ENCODE assay signal across 9 cellular contexts in genomic region chr20:59032713-59033059, GRCh38. TPM values are rescaled to one million over a fixed set of nuclear protein-coding genes. Genes with fewer than 3 reads are reported as not detected.
A peak's percentile ranks its signal among the peaks of the same experiment; 100 is the strongest.
DNase-seq lines count a peak whose midpoint lies in the region; ATAC-seq, FAIRE-seq and TF ChIP-seq lines count a peak whose summit lies in the region.
"Had no signal": no experiment of that assay in that cellular context is flagged by ENCODE, and none has a peak within 500 bp of the region (broad histone marks: within the 10 kb centered on the region; RNA-seq: fewer than 3 reads in every experiment).

No MANE protein-coding gene starts in this region.

- TF ChIP-seq EP300 in H1 (IDR thresholded peaks at IDR 0.05; ENCODE audit: borderline replicate concordance in 1 of 2, low read depth in 2 of 2, low read length in 2 of 2): no peak

- intact Hi-C loops in HCT116 (cut with micrococcal nuclease): loop anchor here (5.0 to 10.0 kb wide), 2 partner anchors 50 to 138 kb away; partner anchors contain the start of gene NELFCD
- intact Hi-C loops in PC-9 (cut with micrococcal nuclease; ENCODE audit: unreplicated experiment): loop anchor here (1.0 to 5.0 kb wide), 2 partner anchors 21 to 50 kb away; partner anchors contain the start of gene NELFCD

- H3F3A ChIP-seq in PC-9 (ENCODE audit: insufficient read depth, low read depth): peaks cover 55% of the 10 kb centered on the region

- no peaks in the 10 kb centered on the region for H3K9me3 ChIP-seq in CD4-positive, CD25-positive, alpha-beta regulatory T cell (ENCODE audit: control insufficient read depth in 2 of 2, low read length in 2 of 2)
- H3K9me3 ChIP-seq in HCT116 (ENCODE audit: control insufficient read depth in 1 of 2, insufficient read depth in 1 of 2, low read depth in 1 of 2, low read length in 2 of 2) (no peaks in the 10 kb centered on the region), PC-9 (ENCODE audit: insufficient read depth, low read depth) (no peaks in the 10 kb centered on the region), H1 (ENCODE audit: insufficient read depth in 2 of 2, low read depth in 1 of 2, low read length in 1 of 2) (no peaks in the 10 kb centered on the region)

- peak overlapping the region; percentile 88 to 96 (median 90) for H3K4me3 Mint-ChIP-seq in CD4-positive, CD25-positive, alpha-beta regulatory T cell
- peak overlapping the region; percentile 86 for H3K4me3 Mint-ChIP-seq in nephron progenitor cell

- no peak overlapping the region for H4K91ac ChIP-seq in H1 (replicated peaks; ENCODE audit: insufficient read length, low read length)

- H2BK15ac ChIP-seq in H1 (ENCODE audit: low read length): no peak overlapping the region

- peak overlapping the region; percentile 20 for H3K56ac ChIP-seq in H1 (replicated peaks; ENCODE audit: insufficient read length, low read depth, low read length)

- peaks cover 45% of the 10 kb centered on the region for H3K36me3 Mint-ChIP-seq in CD4-positive, CD25-positive, alpha-beta regulatory T cell
- H3K36me3 Mint-ChIP-seq in nephron progenitor cell (ENCODE audit: low read depth): peaks cover 42% of the 10 kb centered on the region

- peak overlapping the region; percentile 71; the same call in 1 of the 2 replicates for H4K8ac ChIP-seq in H1 (ENCODE audit: extremely low read depth, insufficient read depth, low read length)

- H3K27ac Mint-ChIP-seq in CD4-positive, CD25-positive, alpha-beta regulatory T cell: peak overlapping the region; percentile 80 to 95 (median 95)
- peak overlapping the region; percentile 91 for H3K27ac Mint-ChIP-seq in nephron progenitor cell

- TF ChIP-seq RAD21 in HCT116 (IDR thresholded peaks at IDR 0.05; ENCODE audit: low read depth) (no peak), H1 (IDR thresholded peaks at IDR 0.05 in 1 of 2, conservative IDR thresholded peaks at IDR 0.05 in 1 of 2; ENCODE audit: low read depth in 2 of 2, low read length in 2 of 2) (no peak)

- no peak overlapping the region for H3K18ac ChIP-seq in H1 (ENCODE audit: extremely low read depth, low read length)

- peak overlapping the region; percentile 81 for H3K4me2 ChIP-seq in HCT116 (ENCODE audit: low read length)
- H3K4me2 ChIP-seq in PC-9: peak overlapping the region; percentile 79
- H3K4me2 ChIP-seq in H1 (ENCODE audit: insufficient read depth in 1 of 2, low read depth in 2 of 2, low read length in 2 of 2): peak overlapping the region; percentile 63 to 84

- no peaks in the 10 kb centered on the region for H3K27me3 Mint-ChIP-seq in CD4-positive, CD25-positive, alpha-beta regulatory T cell
- no peaks in the 10 kb centered on the region for H3K27me3 Mint-ChIP-seq in nephron progenitor cell (ENCODE audit: low read depth, poor library complexity)

- TF ChIP-seq CTCF in HCT116 (IDR thresholded peaks at IDR 0.05 in 2 of 3, conservative IDR thresholded peaks at IDR 0.05 in 1 of 3; ENCODE audit: borderline replicate concordance in 1 of 3, insufficient read depth in 1 of 3, low read depth in 2 of 3, low read length in 2 of 3) (0 out of 6 replicates have a peak, but pooled peaks of 2 of the 3 experiments have one; percentile 3 to 8), PC-9 (conservative IDR thresholded peaks at IDR 0.05) (peak; percentile 29; the same call in 1 of the 2 replicates), H1 (IDR thresholded peaks at IDR 0.05; ENCODE audit: control extremely low read depth in 1 of 3, insufficient read depth in 1 of 3, low read depth in 1 of 3, low read length in 3 of 3) (no peak), nephron progenitor cell (IDR thresholded peaks at IDR 0.05) (no peak)

- H3K4me3 ChIP-seq in CD4-positive, CD25-positive, alpha-beta regulatory T cell (ENCODE audit: low read depth, low read length): peak overlapping the region; percentile 71
- peak overlapping the region; percentile 48 to 86 for H3K4me3 ChIP-seq in HCT116 (replicated peaks in 1 of 2; ENCODE audit: low read depth in 1 of 2, low read length in 2 of 2)
- peak overlapping the region; percentile 80 for H3K4me3 ChIP-seq in PC-9
- peak overlapping the region; percentile 10 to 90 (median 40) for H3K4me3 ChIP-seq in H1 (ENCODE audit: extremely low read depth in 1 of 4, insufficient read depth in 2 of 4, low read depth in 3 of 4, low read length in 4 of 4)

- peaks cover 25 to 64% (median 51%) of the 10 kb centered on the region in 4 donors for H3K4me1 Mint-ChIP-seq in CD4-positive, CD25-positive, alpha-beta regulatory T cell
- H3K4me1 Mint-ChIP-seq in nephron progenitor cell: peaks cover 55% of the 10 kb centered on the region

- TSS peak; percentile 95 for BruUV-seq in HCT116 (replicated peaks; lab: Mats Ljungman, UMichigan)
- BruUV-seq in PC-9 (replicated peaks; lab: Mats Ljungman, UMichigan): TSS peak; percentile 100

- no peaks in the 10 kb centered on the region for H3K27me3 ChIP-seq in CD4-positive, CD25-positive, alpha-beta regulatory T cell (ENCODE audit: control insufficient read depth, insufficient read depth, low read length)
- H3K27me3 ChIP-seq in HCT116 (ENCODE audit: insufficient read depth, low read length): no peaks in the 10 kb centered on the region
- H3K27me3 ChIP-seq in PC-9 (ENCODE audit: insufficient read depth, low read depth): no peaks in the 10 kb centered on the region
- H3K27me3 ChIP-seq in H1 (replicated peaks in 1 of 4; ENCODE audit: control insufficient read depth in 3 of 4, extremely low read depth in 1 of 4, insufficient read depth in 3 of 4, low read length in 3 of 4): peaks cover 0 to 6% (median 3%) of the 10 kb centered on the region in 4 experiments; a peak in 2 of 7 replicates

- no peak overlapping the region for H2BK12ac ChIP-seq in H1 (ENCODE audit: low read depth, low read length)

- H2BK120ac ChIP-seq in H1 (replicated peaks; ENCODE audit: low read depth, low read length): no peak overlapping the region

- no peak for DNase-seq in CD4-positive, CD25-positive, alpha-beta regulatory T cell
- DNase-seq in HCT116 (ENCODE audit: low read depth, low spot score) (peak; percentile 21), PC-9 (no peak), H1 (ENCODE audit: low read depth in 1 of 2, low spot score in 2 of 2) (no peak), nephron progenitor cell (no peak)
- DNase-seq in NK-92 treated with Interleukin-12 subunit alpha and Interleukin-12 subunit beta, amount 100 ng/mL, for 24 hours (lab: John Stamatoyannopoulos, UW): no peak

- RAD21 ChIA-PET in HCT116 (lab: Charles Lee; ENCODE audit: low non-redundant PET in 1 of 2, low total read pairs in 2 of 2, uncharacterized antibody in 2 of 2, unreplicated experiment in 2 of 2): interaction anchor here in 1 of 2 experiments (0.5 kb wide), 1 partner anchor 161 kb away, joined by 4 read pairs; no protein-coding TSS in a partner anchor

- H3K9ac ChIP-seq in HCT116 (ENCODE audit: low read length) (peak overlapping the region; percentile 66), H1 (replicated peaks in 1 of 4; ENCODE audit: extremely low read depth in 1 of 4, low read depth in 3 of 4, low read length in 3 of 4) (peak overlapping the region in 1 of 4 experiments; percentile 45; a peak in 2 of 7 replicates)

- peaks cover 47% of the 10 kb centered on the region for H3K4me1 ChIP-seq in CD4-positive, CD25-positive, alpha-beta regulatory T cell (ENCODE audit: control insufficient read depth, insufficient read depth, low read length, poor library complexity, severe bottlenecking)
- H3K4me1 ChIP-seq in HCT116 (ENCODE audit: control insufficient read depth in 1 of 2, insufficient read depth in 2 of 2, low read length in 2 of 2) (peaks cover 10 to 25% of the 10 kb centered on the region in 2 experiments), PC-9 (replicated peaks; ENCODE audit: insufficient read depth) (peaks cover 51% of the 10 kb centered on the region), H1 (replicated peaks in 1 of 4; ENCODE audit: control insufficient read depth in 3 of 4, insufficient read depth in 4 of 4, low read length in 3 of 4) (peaks cover 0 to 6% (median 1%) of the 10 kb centered on the region in 4 experiments; a peak in 3 of 7 replicates)

- H3K9me3 Mint-ChIP-seq in CD4-positive, CD25-positive, alpha-beta regulatory T cell: no peaks in the 10 kb centered on the region
- no peaks in the 10 kb centered on the region for H3K9me3 Mint-ChIP-seq in nephron progenitor cell

- H3K23me2 ChIP-seq in H1 (ENCODE audit: low read depth, low read length): peaks cover 5% of the 10 kb centered on the region

- TF ChIP-seq POLR2A in HCT116 (IDR thresholded peaks at IDR 0.05; ENCODE audit: borderline replicate concordance, extremely low read depth, insufficient read depth, insufficient read length) (no peak), H1 (IDR thresholded peaks at IDR 0.05; ENCODE audit: control extremely low read depth in 1 of 2, low read depth in 2 of 2, low read length in 2 of 2) (no peak)

- no peak overlapping the region for H3K4ac ChIP-seq in H1 (replicated peaks; ENCODE audit: insufficient read length, low read depth, low read length)

- no peak overlapping the region for H3K14ac ChIP-seq in H1 (ENCODE audit: insufficient read length)

- H3K23ac ChIP-seq in H1 (ENCODE audit: insufficient read length): no peak overlapping the region

- peaks cover 16% of the 10 kb centered on the region; the same call in 1 of the 2 replicates for H4K20me1 ChIP-seq in HCT116 (ENCODE audit: insufficient read depth)
- peaks cover 33% of the 10 kb centered on the region for H4K20me1 ChIP-seq in PC-9 (ENCODE audit: insufficient read depth)
- H4K20me1 ChIP-seq in H1 (replicated peaks in 1 of 2; ENCODE audit: control insufficient read depth in 1 of 2, insufficient read depth in 2 of 2, low read length in 2 of 2): peaks cover 8 to 9% of the 10 kb centered on the region in 2 experiments

- H2BK20ac ChIP-seq in H1 (ENCODE audit: low read length): no peak overlapping the region

- H3K27ac ChIP-seq in CD4-positive, CD25-positive, alpha-beta regulatory T cell (ENCODE audit: insufficient read depth, low read length, poor library complexity, severe bottlenecking): peak overlapping the region; percentile 90
- H3K27ac ChIP-seq in HCT116 (ENCODE audit: low read depth, low read length): peak overlapping the region; percentile 78
- peak overlapping the region; percentile 64 for H3K27ac ChIP-seq in PC-9
- H3K27ac ChIP-seq in H1 (ENCODE audit: low read depth, low read length): no peak overlapping the region

- WGBS in H1 (ENCODE audit: extremely low coverage in 1 of 2, insufficient coverage in 1 of 2, insufficient read length in 1 of 2, insufficient replicate concordance in 2 of 2, low coverage in 1 of 2, low lambda C conversion rate in 2 of 2, missing lambda C conversion rate in 1 of 2), 2 experiments: 16% methylated on average over 13 of the region's 13 CpGs; no CpG with 5 or more reads in 1 of the 2 experiments

- no peak for FAIRE-seq in H1 (lab: Jason Lieb, UNC)

- CTCF ChIA-PET in HCT116 (lab: Charles Lee) (interaction anchor here (0.7 to 1.9 kb wide), 8 partner anchors 10 to 423 kb away, joined by 3 to 8 read pairs (median 3); partner anchors contain the start of genes PRELID3B and TUBB1), PC-9 (lab: Charles Lee) (no interaction called here), H1 (lab: Charles Lee; ENCODE audit: partially characterized antibody) (interaction anchor here (1.1 to 2.2 kb wide), 4 partner anchors 8 to 393 kb away, joined by 3 to 5 read pairs (median 4); no protein-coding TSS in a partner anchor)

- H3K79me1 ChIP-seq in H1 (ENCODE audit: low read depth, low read length): peaks cover 2% of the 10 kb centered on the region

- H3K9me2 ChIP-seq in HCT116 (ENCODE audit: insufficient read depth) (no peaks in the 10 kb centered on the region), PC-9 (ENCODE audit: insufficient read depth) (no peaks in the 10 kb centered on the region)

- no peak overlapping the region for H2BK5ac ChIP-seq in H1 (ENCODE audit: low read depth, low read length)

- no peak overlapping the region for H2AK5ac ChIP-seq in H1 (ENCODE audit: low read depth, low read length)

- no peak overlapping the region for H2AFZ ChIP-seq in HCT116 (ENCODE audit: low read depth, low read length, poor library complexity, severe bottlenecking)
- peak overlapping the region; percentile 56 for H2AFZ ChIP-seq in PC-9
- H2AFZ ChIP-seq in H1 (ENCODE audit: low read length): no peak overlapping the region

- H4K5ac ChIP-seq in H1 (ENCODE audit: insufficient read length, low read depth, low read length): peak overlapping the region; percentile 67

- POLR2A ChIA-PET in HCT116 (lab: Charles Lee): interaction anchor here (0.9 to 1.9 kb wide), 6 partner anchors 9 to 162 kb away, joined by 3 to 13 read pairs (median 4); partner anchors contain the start of gene PRELID3B
- POLR2A ChIA-PET in PC-9 (lab: Charles Lee; ENCODE audit: unreplicated experiment): interaction anchor here (0.6 to 1.0 kb wide), 5 partner anchors 22 to 953 kb away, joined by 3 to 24 read pairs (median 6); no protein-coding TSS in a partner anchor
- POLR2A ChIA-PET in H1 (lab: Charles Lee; ENCODE audit: partially characterized antibody): interaction anchor here (0.6 to 3.1 kb wide), 17 partner anchors 8 to 380 kb away, joined by 3 to 28 read pairs (median 4); partner anchors contain the start of gene PRELID3B

- ATAC-seq in CD4-positive, CD25-positive, alpha-beta regulatory T cell (ENCODE audit: low read depth in 2 of 2): peak in 1 of 2 donors; percentile 2
- ATAC-seq in HCT116: peak; percentile 52
- ATAC-seq in GM18868 (IDR thresholded peaks at IDR 0.05; ENCODE audit: unreplicated experiment): no peak
- ATAC-seq in HG03439 (IDR thresholded peaks at IDR 0.05; ENCODE audit: unreplicated experiment): no peak

- peaks cover 57% of the 10 kb centered on the region for H3K36me3 ChIP-seq in CD4-positive, CD25-positive, alpha-beta regulatory T cell (ENCODE audit: control insufficient read depth, insufficient read depth, low read length)
- H3K36me3 ChIP-seq in HCT116 (ENCODE audit: control insufficient read depth in 1 of 2, insufficient read depth in 2 of 2, low read length in 2 of 2) (peaks cover 52 to 53% of the 10 kb centered on the region in 2 experiments), PC-9 (ENCODE audit: low read depth) (peaks cover 56% of the 10 kb centered on the region), H1 (ENCODE audit: control insufficient read depth in 2 of 4, insufficient read depth in 4 of 4, low read length in 3 of 4) (peaks cover 2 to 60% (median 18%) of the 10 kb centered on the region in 4 experiments; a peak in 5 of 8 replicates)

- H3K79me2 ChIP-seq in HCT116 (ENCODE audit: insufficient read depth, low read length) (peaks cover 70% of the 10 kb centered on the region), PC-9 (ENCODE audit: low read depth) (peaks cover 72% of the 10 kb centered on the region), H1 (ENCODE audit: control insufficient read depth in 1 of 2, insufficient read depth in 2 of 2, low read length in 2 of 2) (peaks cover 6 to 13% of the 10 kb centered on the region in 2 experiments; a peak in 3 of 4 replicates)

RNA-seq across cellular contexts. Expression of gene ATP5F1E, which starts 0.6 kb away (rescaled TPM):
- 54.9 TPM for total RNA-seq in CD4-positive, CD25-positive, alpha-beta regulatory T cell
- polyA plus RNA-seq in CD4-positive, CD25-positive, alpha-beta regulatory T cell: 100 to 1,000 TPM in 2 of 4 donors, 10 to 100 TPM in 2; 85.6 to 145 (median 102) TPM
- total RNA-seq in HCT116 (2021; ENCODE audit: unreplicated experiment): 72.8 TPM
- 61.6 and 66.2 TPM in 2 replicates for polyA plus RNA-seq in HCT116 (2012)
- 76.3 and 84.8 TPM in 2 replicates for total RNA-seq in PC-9 (2021)
- 45.5 and 47.8 TPM in 2 replicates for total RNA-seq in H1 (2021; fragmentation: NEBNext Ultra II Directional; extraction: Animal tissue kit (Norgen Biotek cat#: 25700))
- polyA plus RNA-seq in H1 (2011; rRNA removed): 12.1 and 15.7 TPM in 2 replicates
- polyA plus RNA-seq in H1 (2011; cell fraction: cytosol; rRNA removed): 23.4 TPM
- 9.1 TPM for polyA plus RNA-seq in H1 (2011; cell fraction: nucleus; rRNA removed)
- 44.3 to 62.7 TPM (median 56.7 TPM) in 4 replicates for polyA plus RNA-seq in H1 (2012, experiment 1 of 2)
- 7.3 TPM for polyA plus RNA-seq in H1 (2012, experiment 2 of 2)
- 55.2 TPM for polyA plus RNA-seq in H1 (2013, experiment 1 of 2)
- polyA plus RNA-seq in H1 (2013, experiment 2 of 2): 53.9 TPM
- polyA minus RNA-seq in H1 (2011; rRNA and poly(A)+ RNA removed): 3.9 and 4.2 TPM in 2 replicates
- 12.0 TPM for polyA minus RNA-seq in H1 (2011; cell fraction: cytosol; rRNA and poly(A)+ RNA removed)
- polyA minus RNA-seq in H1 (2011; cell fraction: nucleus; rRNA and poly(A)+ RNA removed): 14.7 TPM

RNA-seq across cellular contexts. Expression of gene PRELID3B, which starts 9.9 kb away (rescaled TPM):
- 50.4 TPM for total RNA-seq in CD4-positive, CD25-positive, alpha-beta regulatory T cell
- 10 to 100 TPM; 33.8 to 44.7 (median 37.6) TPM for polyA plus RNA-seq in CD4-positive, CD25-positive, alpha-beta regulatory T cell
- total RNA-seq in HCT116 (2021; ENCODE audit: unreplicated experiment) (129 TPM), PC-9 (2021) (106 and 137 TPM in 2 replicates)
- polyA plus RNA-seq in HCT116 (2012): 110 and 112 TPM in 2 replicates
- total RNA-seq in H1 (2021; fragmentation: NEBNext Ultra II Directional; extraction: Animal tissue kit (Norgen Biotek cat#: 25700)): 43.2 and 50.5 TPM in 2 replicates
- polyA plus RNA-seq in H1 (2011; rRNA removed): 4.6 and 8.1 TPM in 2 replicates
- 11.6 TPM for polyA plus RNA-seq in H1 (2011; cell fraction: cytosol; rRNA removed)
- polyA plus RNA-seq in H1 (2011; cell fraction: nucleus; rRNA removed): 30.8 TPM
- polyA plus RNA-seq in H1 (2012, experiment 1 of 2): 12.4 to 17.0 TPM (median 14.1 TPM) in 4 replicates
- polyA plus RNA-seq in H1 (2012, experiment 2 of 2): 1.3 TPM
- 15.5 TPM for polyA plus RNA-seq in H1 (2013, experiment 1 of 2)
- polyA plus RNA-seq in H1 (2013, experiment 2 of 2): 14.8 TPM
- polyA minus RNA-seq in H1 (2011; rRNA and poly(A)+ RNA removed): 28.0 and 28.8 TPM in 2 replicates
- polyA minus RNA-seq in H1 (2011; cell fraction: cytosol; rRNA and poly(A)+ RNA removed): 21.1 TPM
- polyA minus RNA-seq in H1 (2011; cell fraction: nucleus; rRNA and poly(A)+ RNA removed): 16.9 TPM

RNA-seq across cellular contexts. Expression of gene TUBB1, which starts 13.5 kb away (rescaled TPM):
- total RNA-seq in CD4-positive, CD25-positive, alpha-beta regulatory T cell: 31.7 TPM
- under 1 TPM; 0.07 to 0.22 (median 0.13) TPM for polyA plus RNA-seq in CD4-positive, CD25-positive, alpha-beta regulatory T cell
- total RNA-seq in HCT116 (2021; ENCODE audit: unreplicated experiment): not detected
- 0.05 and 0.10 TPM in 2 replicates for polyA plus RNA-seq in HCT116 (2012)
- total RNA-seq in PC-9 (2021): 0.18 and 0.35 TPM in 2 replicates
- not detected in 2 replicates for total RNA-seq in H1 (2021; fragmentation: NEBNext Ultra II Directional; extraction: Animal tissue kit (Norgen Biotek cat#: 25700))
- polyA plus RNA-seq in H1 (2011; rRNA removed): not detected in 2 replicates
- polyA plus RNA-seq in H1 (2011; cell fraction: cytosol; rRNA removed): 0.04 TPM
- polyA plus RNA-seq in H1 (2011; cell fraction: nucleus; rRNA removed): 0.04 TPM
- polyA plus RNA-seq in H1 (2012, experiment 1 of 2): 0.12 to 0.29 TPM (median 0.20 TPM) in 4 replicates
- not detected for polyA plus RNA-seq in H1 (2012, experiment 2 of 2)
- not detected for polyA plus RNA-seq in H1 (2013, experiment 1 of 2)
- polyA plus RNA-seq in H1 (2013, experiment 2 of 2): not detected
- not detected in 2 replicates for polyA minus RNA-seq in H1 (2011; rRNA and poly(A)+ RNA removed)
- not detected for polyA minus RNA-seq in H1 (2011; cell fraction: cytosol; rRNA and poly(A)+ RNA removed)
- not detected for polyA minus RNA-seq in H1 (2011; cell fraction: nucleus; rRNA and poly(A)+ RNA removed)
- total RNA-seq: T-helper 1 cell treated with Interleukin-12 subunit alpha and Interleukin-12 subunit beta and Interleukin-4 antibody, amounts not matched to agents 30 ng/mL and 1 ng/mL, for 36 hours had no signal

RNA-seq across cellular contexts. Expression of gene CTSZ, which starts 25.6 kb away (rescaled TPM):
- total RNA-seq in CD4-positive, CD25-positive, alpha-beta regulatory T cell: 26.6 TPM
- 1 to 10 TPM; 1.8 to 3.4 (median 3.2) TPM for polyA plus RNA-seq in CD4-positive, CD25-positive, alpha-beta regulatory T cell
- total RNA-seq in HCT116 (2021; ENCODE audit: unreplicated experiment) (100 TPM), PC-9 (2021) (184 and 194 TPM in 2 replicates)
- 129 TPM in 2 replicates for polyA plus RNA-seq in HCT116 (2012)
- total RNA-seq in H1 (2021; fragmentation: NEBNext Ultra II Directional; extraction: Animal tissue kit (Norgen Biotek cat#: 25700)): 32.3 and 32.8 TPM in 2 replicates
- 34.0 and 37.3 TPM in 2 replicates for polyA plus RNA-seq in H1 (2011; rRNA removed)
- polyA plus RNA-seq in H1 (2011; cell fraction: cytosol; rRNA removed): 40.6 TPM
- 20.6 TPM for polyA plus RNA-seq in H1 (2011; cell fraction: nucleus; rRNA removed)
- 28.5 to 44.8 TPM (median 40.1 TPM) in 4 replicates for polyA plus RNA-seq in H1 (2012, experiment 1 of 2)
- 14.9 TPM for polyA plus RNA-seq in H1 (2012, experiment 2 of 2)
- polyA plus RNA-seq in H1 (2013, experiment 1 of 2): 22.7 TPM
- 28.3 TPM for polyA plus RNA-seq in H1 (2013, experiment 2 of 2)
- polyA minus RNA-seq in H1 (2011; rRNA and poly(A)+ RNA removed): 18.3 and 24.6 TPM in 2 replicates
- polyA minus RNA-seq in H1 (2011; cell fraction: cytosol; rRNA and poly(A)+ RNA removed): 11.0 TPM
- polyA minus RNA-seq in H1 (2011; cell fraction: nucleus; rRNA and poly(A)+ RNA removed): 18.3 TPM

RNA-seq across cellular contexts. Expression of gene NELFCD, which starts 51.6 kb away (rescaled TPM):
- total RNA-seq in CD4-positive, CD25-positive, alpha-beta regulatory T cell: 66.3 TPM
- 10 to 100 TPM; 58.6 to 68.2 (median 59.4) TPM for polyA plus RNA-seq in CD4-positive, CD25-positive, alpha-beta regulatory T cell
- 88.2 TPM for total RNA-seq in HCT116 (2021; ENCODE audit: unreplicated experiment)
- polyA plus RNA-seq in HCT116 (2012): 79.7 and 80.1 TPM in 2 replicates
- total RNA-seq in PC-9 (2021): 122 and 130 TPM in 2 replicates
- 56.3 and 59.6 TPM in 2 replicates for total RNA-seq in H1 (2021; fragmentation: NEBNext Ultra II Directional; extraction: Animal tissue kit (Norgen Biotek cat#: 25700))
- polyA plus RNA-seq in H1 (2011; rRNA removed): 35.5 and 35.8 TPM in 2 replicates
- 60.1 TPM for polyA plus RNA-seq in H1 (2011; cell fraction: cytosol; rRNA removed)
- polyA plus RNA-seq in H1 (2011; cell fraction: nucleus; rRNA removed): 127 TPM
- 49.6 to 60.5 TPM (median 53.9 TPM) in 4 replicates for polyA plus RNA-seq in H1 (2012, experiment 1 of 2)
- 33.3 TPM for polyA plus RNA-seq in H1 (2012, experiment 2 of 2)
- polyA plus RNA-seq in H1 (2013, experiment 1 of 2): 38.1 TPM
- 35.7 TPM for polyA plus RNA-seq in H1 (2013, experiment 2 of 2)
- 71.8 and 76.0 TPM in 2 replicates for polyA minus RNA-seq in H1 (2011; rRNA and poly(A)+ RNA removed)
- polyA minus RNA-seq in H1 (2011; cell fraction: cytosol; rRNA and poly(A)+ RNA removed): 27.4 TPM
- polyA minus RNA-seq in H1 (2011; cell fraction: nucleus; rRNA and poly(A)+ RNA removed): 45.8 TPM

Comparison
In these comparisons a context has a peak if more than half of its experiments do, and no peak if none do; other contexts are left out.
1. CTCF ChIP-seq: peak in HCT116 (2 of 3) and PC-9 (single experiment); none in H1 (0 of 3) and nephron progenitor cell (single experiment).
2. RNA of gene TUBB1, which starts 13.5 kb away (total RNA-seq): 31.7 TPM in CD4-positive, CD25-positive, alpha-beta regulatory T cell (single experiment); 0.18 to 0.35 TPM in PC-9, not detected in H1 and not detected in HCT116 (single experiment); every median in the first group is over 10 times any median in the second.
3. Peak in every context shown above with its lines, with median percentiles within 50 percentile points of each other: H3K4me3 ChIP-seq and H3K4me2 ChIP-seq.